11 cellular contexts compared by ENCODE assay signal in the genomic region with DNA sequence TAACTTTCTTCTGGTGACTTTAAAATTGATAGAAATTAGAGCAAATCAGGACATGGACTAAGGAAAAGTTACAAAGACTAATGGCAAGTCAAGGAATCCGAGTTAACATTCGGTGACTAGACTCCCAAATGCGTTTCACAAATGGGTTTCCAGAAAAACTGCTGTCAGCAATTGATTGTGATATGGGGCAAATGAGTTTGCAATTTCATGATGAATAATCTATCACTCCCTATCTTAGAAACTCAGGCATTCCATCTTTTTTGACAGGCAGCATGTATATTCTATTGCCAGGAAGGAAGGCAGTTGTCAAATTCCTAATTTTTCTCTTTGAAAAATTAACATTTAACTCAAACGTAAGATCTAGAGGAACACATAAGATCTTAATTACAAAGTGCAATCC.
"Had no signal": no experiment of that assay in that cellular context is flagged by ENCODE, and none has a peak within 500 bp of the region (broad histone marks: within the 10 kb centered on the region; RNA-seq: fewer than 3 reads in every experiment).

No MANE protein-coding gene starts in this region.

- H3K4me2 ChIP-seq: GM23338 had no signal

- ATAC-seq: GM23338, HCT116 had no signal

- H3K9ac ChIP-seq: GM23248 had no signal

- H3K9me3 Mint-ChIP-seq: HFFc6 had no signal

- FAIRE-seq: H1, H54 had no signal

- H3K27ac Mint-ChIP-seq: GM23338, H9, HFFc6 had no signal

- H3K4me3 Mint-ChIP-seq: GM23338, H9, HFFc6 had no signal

- H3K9me3 ChIP-seq: HAP-1 had no signal

- H3K4me3 ChIP-seq: GM23248, GM23338, HAP-1 had no signal

- H3K4me1 ChIP-seq: HAP-1 had no signal

- H2AFZ ChIP-seq: GM23248, GM23338 had no signal

- DNase-seq: GM23248, GOT3, H7, H9, HCEC 1CT, HFFc6 had no signal

- H3K27ac ChIP-seq: GM23248 had no signal

- H3K36me3 ChIP-seq: HAP-1 had no signal
